9 cellular contexts compared by ENCODE assay signal in the genomic region with DNA sequence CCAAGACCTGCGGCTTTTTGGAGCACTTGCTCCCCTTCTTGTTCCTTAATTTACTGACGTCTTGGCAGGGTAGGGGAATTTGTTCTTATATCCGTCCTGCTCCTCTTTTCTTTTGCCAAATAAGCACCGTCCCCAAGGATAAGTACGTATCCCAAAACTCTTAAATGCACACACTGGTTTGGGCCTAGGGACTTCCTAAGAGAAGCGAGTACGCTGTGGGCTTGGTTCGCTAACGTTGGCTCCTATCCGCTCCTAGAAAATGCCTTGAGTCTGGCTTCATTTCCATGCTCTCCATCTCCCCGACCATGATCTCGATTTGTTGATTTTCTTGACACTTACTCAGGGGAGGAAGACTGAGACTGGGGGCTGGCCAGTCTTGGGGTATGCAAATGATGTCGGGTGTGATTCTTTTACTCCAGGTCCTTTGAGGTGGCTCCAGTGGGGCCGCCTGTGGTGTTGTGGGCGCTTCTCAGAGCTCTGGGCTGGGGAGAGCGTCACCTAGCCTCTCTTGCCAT. TPM values are rescaled to one million over a fixed set of nuclear protein-coding genes. Genes with fewer than 3 reads are reported as not detected.
DNase-seq lines count a peak whose midpoint lies in the region; ATAC-seq lines count a peak whose summit lies in the region.
"Had no signal": no experiment of that assay in that cellular context is flagged by ENCODE, and none has a peak within 500 bp of the region (broad histone marks: within the 10 kb centered on the region; RNA-seq: fewer than 3 reads in every experiment).

No MANE protein-coding gene starts in this region.

- H3K4me3 Mint-ChIP-seq in activated T-helper 17 cell treated with anti-CD3 and anti-CD28 coated beads, Interleukin-2, amount 50 U/mL, for 72 hours, result peak overlapping the region; percentile 62
- peak overlapping the region; percentile 76 to 84 for H3K4me3 Mint-ChIP-seq in stimulated activated naive B cell treated with anti-CD40 and anti-IgM and Interleukin-4, amounts not matched to agents 10 μg/mL and 1 μg/mL and 100 μg/mL, for 72 hours
- no peak overlapping the region for H3K4me3 Mint-ChIP-seq in activated CD4-positive, alpha-beta memory T cell treated with anti-CD3 and anti-CD28 coated beads, Interleukin-2, amount 10 ng/mL, durations not matched to agents 7 days and 5 days

- H3K9me3 Mint-ChIP-seq in activated T-helper 17 cell treated with anti-CD3 and anti-CD28 coated beads, Interleukin-2, amount 50 U/mL, for 72 hours, result no peaks in the 10 kb centered on the region
- peaks cover 0 to 3% of the 10 kb centered on the region in 2 donors for H3K9me3 Mint-ChIP-seq in stimulated activated naive B cell treated with anti-CD40 and anti-IgM and Interleukin-4, amounts not matched to agents 10 μg/mL and 1 μg/mL and 100 μg/mL, for 72 hours
- H3K9me3 Mint-ChIP-seq in activated CD4-positive, alpha-beta memory T cell treated with anti-CD3 and anti-CD28 coated beads, Interleukin-2, amount 10 ng/mL, durations not matched to agents 7 days and 5 days, result no peaks in the 10 kb centered on the region

- H3K9ac ChIP-seq in HUES48 (ENCODE audit: low read depth, low read length), result no peak overlapping the region

- H3K36me3 Mint-ChIP-seq in activated T-helper 17 cell treated with anti-CD3 and anti-CD28 coated beads, Interleukin-2, amount 50 U/mL, for 72 hours (ENCODE audit: low read depth), result peaks cover 5% of the 10 kb centered on the region
- peaks cover 1 to 8% of the 10 kb centered on the region in 2 donors for H3K36me3 Mint-ChIP-seq in stimulated activated naive B cell treated with anti-CD40 and anti-IgM and Interleukin-4, amounts not matched to agents 10 μg/mL and 1 μg/mL and 100 μg/mL, for 72 hours
- H3K36me3 Mint-ChIP-seq in activated CD4-positive, alpha-beta memory T cell treated with anti-CD3 and anti-CD28 coated beads, Interleukin-2, amount 10 ng/mL, durations not matched to agents 7 days and 5 days (ENCODE audit: low read depth), result peaks cover 8% of the 10 kb centered on the region

- POLR2A ChIA-PET in activated CD4-positive, alpha-beta memory T cell treated with anti-CD3 and anti-CD28 coated beads, Interleukin-2, amount 10 ng/mL, durations not matched to agents 7 days and 5 days (lab: Charles Lee), result no interaction called here

- peak; percentile 7 for DNase-seq in iPS-NIHi11 (ENCODE audit: low spot score)
- DNase-seq in stimulated activated naive B cell treated with anti-CD40 and anti-IgM and Interleukin-4, amounts not matched to agents 10 μg/mL and 1 μg/mL and 100 μg/mL, for 72 hours, result no peak
- no peak for DNase-seq in activated CD4-positive, alpha-beta memory T cell treated with anti-CD3 and anti-CD28 coated beads, Interleukin-2, amount 10 ng/mL, durations not matched to agents 7 days and 5 days
- DNase-seq in SJCRH30, result no peak
- DNase-seq in NCI-H2227 treated with DMSO at 0.1 percent for 48 hours (lab: John Stamatoyannopoulos, UW), result no peak
- DNase-seq: NCI-H187 treated with DMSO at 0.1 percent for 48 hours; stimulated activated CD4-positive, alpha-beta T cell treated with anti-CD3 and anti-CD28 coated beads, Interleukin-12 subunit alpha, Interleukin-12 subunit beta, amount 100 ng/mL, for 4 hours had no signal

- H3K27me3 ChIP-seq in HUES48 (ENCODE audit: control insufficient read depth, insufficient read depth, low read length), result peaks cover 62% of the 10 kb centered on the region
- no peaks in the 10 kb centered on the region for H3K27me3 ChIP-seq in SJCRH30

- peaks cover 68% of the 10 kb centered on the region for H3K27me3 Mint-ChIP-seq in activated T-helper 17 cell treated with anti-CD3 and anti-CD28 coated beads, Interleukin-2, amount 50 U/mL, for 72 hours
- peaks cover 73 to 81% of the 10 kb centered on the region in 2 donors for H3K27me3 Mint-ChIP-seq in stimulated activated naive B cell treated with anti-CD40 and anti-IgM and Interleukin-4, amounts not matched to agents 10 μg/mL and 1 μg/mL and 100 μg/mL, for 72 hours
- peaks cover 48% of the 10 kb centered on the region for H3K27me3 Mint-ChIP-seq in activated CD4-positive, alpha-beta memory T cell treated with anti-CD3 and anti-CD28 coated beads, Interleukin-2, amount 10 ng/mL, durations not matched to agents 7 days and 5 days

- CTCF ChIA-PET in activated CD4-positive, alpha-beta memory T cell treated with anti-CD3 and anti-CD28 coated beads, Interleukin-2, amount 10 ng/mL, durations not matched to agents 7 days and 5 days (lab: Charles Lee), result no interaction called here

- H3K4me3 ChIP-seq in HUES48 (ENCODE audit: low read depth, low read length), result peak overlapping the region; percentile 76
- no peak overlapping the region for H3K4me3 ChIP-seq in SJCRH30

- H3K27ac ChIP-seq in HUES48 (ENCODE audit: low read depth, low read length) (no peak overlapping the region), SJCRH30 (no peak overlapping the region)

- H3K4me1 ChIP-seq in HUES48 (ENCODE audit: control insufficient read depth, insufficient read depth, low read length) (peaks cover 15% of the 10 kb centered on the region), SJCRH30 (no peaks in the 10 kb centered on the region)

- no peak overlapping the region for H3K27ac Mint-ChIP-seq in activated T-helper 17 cell treated with anti-CD3 and anti-CD28 coated beads, Interleukin-2, amount 50 U/mL, for 72 hours
- no peak overlapping the region for H3K27ac Mint-ChIP-seq in stimulated activated naive B cell treated with anti-CD40 and anti-IgM and Interleukin-4, amounts not matched to agents 10 μg/mL and 1 μg/mL and 100 μg/mL, for 72 hours
- H3K27ac Mint-ChIP-seq in activated CD4-positive, alpha-beta memory T cell treated with anti-CD3 and anti-CD28 coated beads, Interleukin-2, amount 10 ng/mL, durations not matched to agents 7 days and 5 days, result no peak overlapping the region

- peaks cover 5% of the 10 kb centered on the region for H3K4me1 Mint-ChIP-seq in activated T-helper 17 cell treated with anti-CD3 and anti-CD28 coated beads, Interleukin-2, amount 50 U/mL, for 72 hours
- H3K4me1 Mint-ChIP-seq in stimulated activated naive B cell treated with anti-CD40 and anti-IgM and Interleukin-4, amounts not matched to agents 10 μg/mL and 1 μg/mL and 100 μg/mL, for 72 hours, result peaks cover 18 to 20% of the 10 kb centered on the region in 2 donors
- peaks cover 12% of the 10 kb centered on the region for H3K4me1 Mint-ChIP-seq in activated CD4-positive, alpha-beta memory T cell treated with anti-CD3 and anti-CD28 coated beads, Interleukin-2, amount 10 ng/mL, durations not matched to agents 7 days and 5 days

- no peaks in the 10 kb centered on the region for H3K9me3 ChIP-seq in HUES48 (ENCODE audit: control insufficient read depth, insufficient read depth, low read length)
- H3K9me3 ChIP-seq in SJCRH30 (replicated peaks), result no peaks in the 10 kb centered on the region

- H3K36me3 ChIP-seq in HUES48 (ENCODE audit: control insufficient read depth, insufficient read depth, low read length), result no peaks in the 10 kb centered on the region
- no peaks in the 10 kb centered on the region for H3K36me3 ChIP-seq in SJCRH30

- ATAC-seq in activated T-helper 17 cell treated with anti-CD3 and anti-CD28 coated beads, Interleukin-2, amount 50 U/mL, for 72 hours (replicated peaks), result no peak
- no peak for ATAC-seq in stimulated activated naive B cell treated with anti-CD40 and anti-IgM and Interleukin-4, amounts not matched to agents 10 μg/mL and 1 μg/mL and 100 μg/mL, for 72 hours (replicated peaks)

RNA-seq across cellular contexts. Expression of a gene that starts 1.3 kb away (rescaled TPM):
- total RNA-seq in activated T-helper 17 cell treated with anti-CD3 and anti-CD28 coated beads, Interleukin-2, amount 50 U/mL, for 72 hours, result not detected
- not detected for total RNA-seq in activated CD4-positive, alpha-beta memory T cell treated with anti-CD3 and anti-CD28 coated beads, Interleukin-2, amount 10 ng/mL, durations not matched to agents 7 days and 5 days
- total RNA-seq in SJCRH30 (2014; rRNA removed; shearing (Covaris generic)), result not detected in 2 replicates
